In the genomic region with DNA sequence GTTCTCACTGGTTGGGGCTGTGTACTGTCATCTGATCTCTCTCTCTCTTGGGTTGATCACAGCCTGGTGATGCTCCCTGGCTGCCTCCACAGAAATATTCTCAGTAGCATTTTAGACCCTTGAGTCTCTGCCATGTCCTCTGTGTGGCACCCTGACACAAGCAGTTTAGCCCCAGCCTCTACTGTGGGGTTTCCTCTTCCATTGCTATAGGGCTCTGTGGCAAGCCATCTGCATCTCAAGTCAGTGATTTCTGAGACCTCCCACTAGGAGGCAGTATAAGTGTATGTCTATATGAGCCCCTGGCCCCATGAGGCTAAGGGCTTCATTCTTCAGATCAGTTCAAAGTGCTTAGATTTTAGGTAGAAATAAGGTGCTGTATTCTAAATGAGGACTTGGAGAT, we compare ENCODE assay signal across 9 cellular contexts. TPM values are rescaled to one million over a fixed set of nuclear protein-coding genes. Genes with fewer than 3 reads are reported as not detected.
A peak's percentile ranks its signal among the peaks of the same experiment; 100 is the strongest.
DNase-seq lines count a peak whose midpoint lies in the region; ATAC-seq and TF ChIP-seq lines count a peak whose summit lies in the region.
"Had no signal": no experiment of that assay in that cellular context is flagged by ENCODE, and none has a peak within 500 bp of the region (broad histone marks: within the 10 kb centered on the region; RNA-seq: fewer than 3 reads in every experiment).

No MANE protein-coding gene starts in this region.

- CTCF ChIA-PET in WTC11 (lab: Charles Lee) = interaction anchor here (0.7 to 1.5 kb wide), 7 partner anchors 11 to 382 kb away, joined by 3 to 6 read pairs (median 4); no protein-coding TSS in a partner anchor

- H3K27me3 Mint-ChIP-seq in WTC11 (ENCODE audit: low read depth) = no peaks in the 10 kb centered on the region

- peak; percentile 77 for ATAC-seq in GM21576 (IDR thresholded peaks at IDR 0.05; ENCODE audit: unreplicated experiment)
- ATAC-seq in WTC11 = peak; percentile 99
- peak; percentile 91 for ATAC-seq in left lung

- H3K4me1 Mint-ChIP-seq in WTC11 = peaks cover 4% of the 10 kb centered on the region

- H3K4me3 Mint-ChIP-seq in WTC11 = no peak overlapping the region
- H3K4me3 Mint-ChIP-seq: stimulated activated naive CD8-positive, alpha-beta T cell treated with anti-CD3 and anti-CD28 coated beads, Interleukin-15, Interleukin-2, amounts not matched to agents 100 ng/mL and 50 ng/mL, for 24 hours had no signal

- H3K27me3 ChIP-seq in left lung (no peaks in the 10 kb centered on the region), sigmoid colon (no peaks in the 10 kb centered on the region)

- intact Hi-C loops in left lung (cut with DNase I) = no loop called here
- intact Hi-C loops in sigmoid colon (cut with DNase I) = no loop called here

- no peak for TF ChIP-seq EP300 in sigmoid colon (IDR thresholded peaks at IDR 0.05)

- H3K4me1 ChIP-seq in left lung = no peaks in the 10 kb centered on the region
- no peaks in the 10 kb centered on the region for H3K4me1 ChIP-seq in sigmoid colon

- POLR2A ChIA-PET in WTC11 (lab: Charles Lee) = no interaction called here

- H3K36me3 ChIP-seq in left lung (no peaks in the 10 kb centered on the region), sigmoid colon (no peaks in the 10 kb centered on the region)

- TF ChIP-seq CTCF in WTC11 (IDR thresholded peaks at IDR 0.05) = peak; percentile 49
- peak in 1 of 2 donors; percentile 16 for TF ChIP-seq CTCF in left lung (IDR thresholded peaks at IDR 0.05)
- no peak for TF ChIP-seq CTCF in sigmoid colon (IDR thresholded peaks at IDR 0.05)

- no peak overlapping the region for H3K4me3 ChIP-seq in left lung
- H3K4me3 ChIP-seq in sigmoid colon = no peak overlapping the region

- no peaks in the 10 kb centered on the region for H3K9me3 ChIP-seq in left lung
- no peaks in the 10 kb centered on the region for H3K9me3 ChIP-seq in sigmoid colon

- no peak overlapping the region for H3K27ac Mint-ChIP-seq in WTC11
- H3K27ac Mint-ChIP-seq: stimulated activated naive CD8-positive, alpha-beta T cell treated with anti-CD3 and anti-CD28 coated beads, Interleukin-15, Interleukin-2, amounts not matched to agents 100 ng/mL and 50 ng/mL, for 24 hours had no signal

- no peak for TF ChIP-seq POLR2A in sigmoid colon (IDR thresholded peaks at IDR 0.05)

- DNase-seq in Daoy (ENCODE audit: low read depth) (peak; percentile 11), NCI-H1105 (lab: John Stamatoyannopoulos, UW) (peak; percentile 27), WTC11 (ENCODE audit: low spot score) (peak; percentile 61), left lung (no peak), sigmoid colon (no peak), activated T-cell treated with anti-CD3 and anti-CD28 coated beads for 4 hours (no peak), HCEC 1CT (no peak)

- H3K27ac ChIP-seq in left lung (no peak overlapping the region), sigmoid colon (no peak overlapping the region)

- H3K36me3 Mint-ChIP-seq in WTC11 = no peaks in the 10 kb centered on the region

- H3K9me3 Mint-ChIP-seq in WTC11 = no peaks in the 10 kb centered on the region
- H3K9me3 Mint-ChIP-seq: stimulated activated naive CD8-positive, alpha-beta T cell treated with anti-CD3 and anti-CD28 coated beads, Interleukin-15, Interleukin-2, amounts not matched to agents 100 ng/mL and 50 ng/mL, for 24 hours had no signal

TF ChIP-seq in WTC11, 78 proteins besides CTCF, POLR2A, EP300 and RAD21:
- TF ChIP-seq ETV6 (CRISPR knock-in tag; IDR thresholded peaks at IDR 0.05) (0 out of 2 replicates have a peak, but pooled peaks have one; percentile 19), NR2C2 (CRISPR knock-in tag; IDR thresholded peaks at IDR 0.05) (no peak)

RNA-seq across cellular contexts. Expression of gene PLAAT1, which starts 50.6 kb away (rescaled TPM):
- 8.6 and 9.4 TPM in 2 replicates for total RNA-seq in Daoy (2014; rRNA removed; shearing (Covaris generic))
- total RNA-seq in WTC11 (2021) (3.9 to 5.0 TPM (median 4.8 TPM) in 3 replicates), left lung (under 1 TPM in 1 of 2 donors, not detected in 1; 0.26 TPM), sigmoid colon (1 to 10 TPM in 2 of 4 donors, under 1 TPM in 1, not detected in 1; 0.82 to 3.3 (median 1.5) TPM)
- under 1 TPM in 1 of 3 donors, not detected in 2; 0.16 TPM for polyA plus RNA-seq in sigmoid colon

Comparison
In these comparisons a context has a peak if more than half of its experiments do, and no peak if none do; other contexts are left out.
1. DNase-seq: peak in Daoy (single experiment), NCI-H1105 (single experiment) and WTC11 (single experiment); none in left lung (0 of 2), sigmoid colon (single experiment), activated T-cell treated with anti-CD3 and anti-CD28 coated beads for 4 hours (single experiment) and HCEC 1CT (single experiment).
2. Peak in every context shown above with its lines, with median percentiles within 50 percentile points of each other: ATAC-seq.